In the genomic region with DNA sequence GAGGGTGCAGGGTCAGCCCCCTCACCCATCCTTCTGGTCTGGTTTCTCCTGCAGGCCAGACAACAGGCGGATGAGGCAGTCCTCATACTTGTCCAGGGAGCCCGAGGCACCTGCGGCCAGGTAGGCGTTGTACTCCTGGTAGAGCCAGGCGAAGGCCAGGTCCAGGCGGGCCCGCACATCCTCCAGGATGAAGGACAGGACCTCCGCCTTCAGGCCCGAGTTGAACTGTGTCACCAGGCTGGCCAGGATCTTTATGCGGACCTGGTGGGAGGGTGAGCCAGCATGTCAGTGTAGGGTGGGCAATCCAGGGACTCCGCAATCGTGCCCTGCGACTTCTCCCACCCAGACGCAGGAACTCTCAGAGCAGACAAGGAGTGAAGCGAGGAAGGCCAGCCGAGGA, we compare ENCODE assay signal across 1 cellular context.
TF ChIP-seq lines count a peak whose summit lies in the region.

No MANE protein-coding gene starts in this region.

TF ChIP-seq in K562, 482 proteins besides CTCF, POLR2A, EP300 and RAD21:
- no peak for TF ChIP-seq MAFG (tag; conservative IDR thresholded peaks at IDR 0.05)
- peak; percentile 64 for TF ChIP-seq POLR2G (IDR thresholded peaks at IDR 0.05; ENCODE audit: low read depth, low read length)
- peak; percentile 35; the same call in 1 of the 2 replicates for TF ChIP-seq SUPT5H (IDR thresholded peaks at IDR 0.05)
- TF ChIP-seq ZNF143 (CRISPR knock-in tag; IDR thresholded peaks at IDR 0.05): no peak
- TF ChIP-seq PTTG1 (tag; IDR thresholded peaks at IDR 0.05; ENCODE audit: low read depth): no peak
